12 cellular contexts compared by ENCODE assay signal in genomic region chr11:14373941-14374646, GRCh38. TPM values are rescaled to one million over a fixed set of nuclear protein-coding genes. Genes with fewer than 3 reads are reported as not detected.
DNase-seq lines count a peak whose midpoint lies in the region; ATAC-seq, FAIRE-seq and TF ChIP-seq lines count a peak whose summit lies in the region.
"Had no signal": no experiment of that assay in that cellular context is flagged by ENCODE, and none has a peak within 500 bp of the region (broad histone marks: within the 10 kb centered on the region; RNA-seq: fewer than 3 reads in every experiment).

No MANE protein-coding gene starts in this region.

- H3K9me3 Mint-ChIP-seq in osteocyte (ENCODE audit: unreplicated experiment) = no peaks in the 10 kb centered on the region
- H3K9me3 Mint-ChIP-seq: brain had no signal

- H3K4me1 Mint-ChIP-seq in osteocyte (ENCODE audit: unreplicated experiment) = peaks cover 21% of the 10 kb centered on the region
- H3K4me1 Mint-ChIP-seq: brain had no signal

- H3K4me2 ChIP-seq in DND-41 (ENCODE audit: insufficient read depth, low read length) = no peak overlapping the region
- H3K4me2 ChIP-seq in fibroblast of lung (ENCODE audit: extremely low read depth, insufficient read depth, low read length) = peak overlapping the region; percentile 13

- no peaks in the 10 kb centered on the region for H3K79me2 ChIP-seq in DND-41 (ENCODE audit: insufficient read depth, low read length)
- H3K79me2 ChIP-seq in fibroblast of lung (ENCODE audit: control insufficient read depth, insufficient read depth, low read length) = no peaks in the 10 kb centered on the region
- H3K79me2 ChIP-seq: parathyroid adenoma had no signal

- intact Hi-C loops in pancreas (cut with DNase I) = no loop called here

- DNase-seq in DND-41 (no peak), RWPE2 (ENCODE audit: low spot score) (no peak), fibroblast of lung (ENCODE audit: low read depth in 2 of 2) (peak; percentile 80), pancreas (peak in 1 of 6 donors; percentile 37), WERI-Rb-1 (no peak), osteocyte (ENCODE audit: extremely low spot score, unreplicated experiment) (no peak), erythroblast (lab: John Stamatoyannopoulos, UW) (no peak)
- DNase-seq: DMS153, NCI-H146 had no signal

- no peak for TF ChIP-seq CTCF in DND-41 (IDR thresholded peaks at IDR 0.05; ENCODE audit: borderline replicate concordance, extremely low read depth, low read length, poor library complexity, severe bottlenecking)
- TF ChIP-seq CTCF in RWPE2 (IDR thresholded peaks at IDR 0.05; ENCODE audit: poor library complexity, severe bottlenecking) = no peak
- no peak for TF ChIP-seq CTCF in fibroblast of lung (conservative IDR thresholded peaks at IDR 0.05 in 1 of 2, IDR thresholded peaks at IDR 0.05 in 1 of 2; ENCODE audit: low read depth in 1 of 2, low read length in 2 of 2)
- no peak for TF ChIP-seq CTCF in pancreas (IDR thresholded peaks at IDR 0.05)
- no peak for TF ChIP-seq CTCF in WERI-Rb-1 (IDR thresholded peaks at IDR 0.05; ENCODE audit: low read depth, low read length)
- TF ChIP-seq CTCF in osteocyte (IDR thresholded peaks at IDR 0.05) = no peak

- H3K9me3 ChIP-seq in DND-41 (ENCODE audit: insufficient read depth, low read length, severe bottlenecking) (no peaks in the 10 kb centered on the region), RWPE2 (ENCODE audit: severe bottlenecking) (no peaks in the 10 kb centered on the region), fibroblast of lung (ENCODE audit: control insufficient read depth, insufficient read depth, low read depth, low read length) (no peaks in the 10 kb centered on the region), pancreas (no peaks in the 10 kb centered on the region), WERI-Rb-1 (ENCODE audit: severe bottlenecking) (no peaks in the 10 kb centered on the region)

- H2AFZ ChIP-seq in DND-41 (ENCODE audit: low read depth, low read length) (no peak overlapping the region), fibroblast of lung (ENCODE audit: low read length) (no peak overlapping the region)
- H2AFZ ChIP-seq: parathyroid adenoma had no signal

- H3K27ac Mint-ChIP-seq in osteocyte (ENCODE audit: unreplicated experiment) = no peak overlapping the region

- no peak for TF ChIP-seq POLR2A in erythroblast (IDR thresholded peaks at IDR 0.05; ENCODE audit: low read length)

- H4K20me1 ChIP-seq in DND-41 (ENCODE audit: insufficient read depth, low read length) (no peaks in the 10 kb centered on the region), fibroblast of lung (ENCODE audit: control insufficient read depth, extremely low read depth, insufficient read depth, low read length) (no peaks in the 10 kb centered on the region)

- H3K27ac ChIP-seq in DND-41 (ENCODE audit: low read length) = no peak overlapping the region; the same call in 1 of the 2 replicates
- H3K27ac ChIP-seq in RWPE2 (ENCODE audit: poor library complexity, severe bottlenecking) = peak overlapping the region; percentile 27
- H3K27ac ChIP-seq in fibroblast of lung (ENCODE audit: insufficient read depth, low read length) = peak overlapping the region; percentile 57
- H3K27ac ChIP-seq in pancreas = peak overlapping the region in 2 of 4 donors; percentile 17 to 50
- no peak overlapping the region for H3K27ac ChIP-seq in WERI-Rb-1
- H3K27ac ChIP-seq: parathyroid adenoma had no signal

- H3K27me3 ChIP-seq in DND-41 (ENCODE audit: insufficient read depth, low read length, poor library complexity) (no peaks in the 10 kb centered on the region), RWPE2 (ENCODE audit: insufficient read depth, poor library complexity, severe bottlenecking) (no peaks in the 10 kb centered on the region), fibroblast of lung (ENCODE audit: control insufficient read depth, insufficient read depth, low read length) (no peaks in the 10 kb centered on the region), pancreas (no peaks in the 10 kb centered on the region), WERI-Rb-1 (ENCODE audit: insufficient read depth, low read depth, severe bottlenecking) (no peaks in the 10 kb centered on the region)

- WGBS in pancreas, 2 donors = 59 to 67% methylated on average over 2 of the region's 2 CpGs

- H3K4me1 ChIP-seq in DND-41 (ENCODE audit: insufficient read depth, low read length) (peaks cover 8% of the 10 kb centered on the region), RWPE2 (ENCODE audit: insufficient read depth, poor library complexity, severe bottlenecking) (peaks cover 14% of the 10 kb centered on the region), fibroblast of lung (ENCODE audit: control insufficient read depth, extremely low read depth, insufficient read depth, low read length) (peaks cover 4% of the 10 kb centered on the region), pancreas (peaks cover 0 to 7% (median 0%) of the 10 kb centered on the region in 3 donors)
- H3K4me1 ChIP-seq: parathyroid adenoma had no signal

- no peaks in the 10 kb centered on the region for H3K36me3 ChIP-seq in DND-41 (ENCODE audit: insufficient read depth, low read length)
- no peaks in the 10 kb centered on the region for H3K36me3 ChIP-seq in RWPE2 (ENCODE audit: low read depth)
- H3K36me3 ChIP-seq in fibroblast of lung (ENCODE audit: control insufficient read depth, insufficient read depth, low read length) = no peaks in the 10 kb centered on the region
- H3K36me3 ChIP-seq in pancreas = no peaks in the 10 kb centered on the region
- H3K36me3 ChIP-seq in WERI-Rb-1 = no peaks in the 10 kb centered on the region

- H3K4me3 ChIP-seq in DND-41 (ENCODE audit: low read depth in 1 of 2, low read length in 2 of 2) (no peak overlapping the region), RWPE2 (ENCODE audit: severe bottlenecking) (no peak overlapping the region), fibroblast of lung (replicated peaks in 1 of 4; ENCODE audit: control extremely low read depth in 1 of 4, insufficient read depth in 1 of 4, low read depth in 3 of 4, low read length in 4 of 4) (no peak overlapping the region), pancreas (no peak overlapping the region), WERI-Rb-1 (ENCODE audit: low read depth, low read length) (no peak overlapping the region)

- no peaks in the 10 kb centered on the region for H3K36me3 Mint-ChIP-seq in osteocyte (ENCODE audit: unreplicated experiment)
- H3K36me3 Mint-ChIP-seq: brain had no signal

- peak; percentile 24; the same call in 1 of the 3 replicates for ATAC-seq in DND-41 (ENCODE audit: insufficient read depth, low read depth)
- peak; percentile 47 for ATAC-seq in RWPE2 (ENCODE audit: low read depth)
- peak; percentile 53 to 91 (median 86) for ATAC-seq in pancreas
- ATAC-seq in HG03457 (IDR thresholded peaks at IDR 0.05; ENCODE audit: unreplicated experiment) = no peak

- no peak for FAIRE-seq in pancreas (lab: Jason Lieb, UNC)

- H3K27me3 Mint-ChIP-seq in osteocyte (ENCODE audit: unreplicated experiment) = no peaks in the 10 kb centered on the region

- no peak overlapping the region for H3K9ac ChIP-seq in DND-41 (ENCODE audit: low read depth, low read length)
- H3K9ac ChIP-seq in fibroblast of lung (ENCODE audit: insufficient read depth, low read length) = no peak overlapping the region
- H3K9ac ChIP-seq: parathyroid adenoma had no signal

- no peak overlapping the region for H3K4me3 Mint-ChIP-seq in osteocyte (ENCODE audit: unreplicated experiment)
- H3K4me3 Mint-ChIP-seq: brain had no signal

RNA-seq across cellular contexts. Expression of gene RRAS2, which starts 15.1 kb away (rescaled TPM):
- total RNA-seq in fibroblast of lung (101 and 160 TPM in 2 replicates), pancreas (10 to 100 TPM; 14.0 to 21.8 (median 15.6) TPM), osteocyte (91.8 and 95.7 TPM in 2 replicates)
- polyA plus RNA-seq in fibroblast of lung (110 and 178 TPM in 2 replicates), pancreas (10 to 100 TPM in 1 of 2 donors, 1 to 10 TPM in 1; 9.0 to 10.2 TPM)
- polyA plus RNA-seq in fibroblast of lung (2012) = 111 and 172 TPM in 2 replicates
- polyA minus RNA-seq in fibroblast of lung (ENCODE audit: low replicate concordance) = 2.6 and 6.5 TPM in 2 replicates

Comparison
In these comparisons a context has a peak if more than half of its experiments do, and no peak if none do; other contexts are left out.
1. DNase-seq: peak in fibroblast of lung (2 of 2); none in DND-41 (single experiment), RWPE2 (single experiment), WERI-Rb-1 (single experiment), osteocyte (single experiment) and erythroblast (0 of 2).
2. H3K27ac ChIP-seq: peak in RWPE2 (single experiment) and fibroblast of lung (single experiment); none in DND-41 (single experiment) and WERI-Rb-1 (single experiment).